Comparison of ENCODE assay signal across 1 cellular context in the genomic region with DNA sequence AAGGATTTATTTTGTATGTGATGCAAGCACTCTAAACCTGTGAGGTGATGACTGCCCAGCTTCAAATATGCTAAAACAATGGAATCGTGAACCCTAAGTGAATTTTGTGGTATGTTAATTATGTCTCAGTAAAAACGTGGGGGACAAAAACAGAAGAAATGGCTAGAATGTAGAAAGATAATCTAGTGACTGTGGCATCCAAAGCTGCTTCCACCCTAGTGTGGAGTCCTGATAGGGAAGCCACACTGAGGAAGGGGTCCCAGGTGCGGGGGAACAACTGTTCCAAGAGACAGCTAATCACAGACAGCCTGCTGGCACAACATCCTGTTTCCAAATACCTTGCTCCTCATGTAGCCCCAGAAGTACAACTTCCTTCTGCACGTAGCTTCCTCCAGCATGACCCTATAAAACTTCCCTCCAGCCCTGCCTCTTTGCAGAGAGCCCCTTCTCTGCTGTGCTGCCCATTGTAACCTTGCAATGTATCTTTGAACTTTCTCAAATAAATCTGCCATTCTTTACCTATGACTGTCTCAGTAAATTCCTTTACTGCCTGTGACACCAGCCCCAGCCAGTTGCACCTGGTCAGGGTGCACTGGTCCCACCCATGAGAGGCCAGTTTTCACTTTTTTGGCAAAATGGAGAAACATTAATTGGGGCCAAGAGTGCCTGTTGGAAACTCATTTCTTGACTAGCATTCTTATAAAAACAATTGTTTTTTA.
TF ChIP-seq lines count a peak whose summit lies in the region.

No MANE protein-coding gene starts in this region.

TF ChIP-seq in K562, 482 proteins besides CTCF, POLR2A, EP300 and RAD21 (continued from another document and continues in another):
- TF ChIP-seq, protein P1, sequence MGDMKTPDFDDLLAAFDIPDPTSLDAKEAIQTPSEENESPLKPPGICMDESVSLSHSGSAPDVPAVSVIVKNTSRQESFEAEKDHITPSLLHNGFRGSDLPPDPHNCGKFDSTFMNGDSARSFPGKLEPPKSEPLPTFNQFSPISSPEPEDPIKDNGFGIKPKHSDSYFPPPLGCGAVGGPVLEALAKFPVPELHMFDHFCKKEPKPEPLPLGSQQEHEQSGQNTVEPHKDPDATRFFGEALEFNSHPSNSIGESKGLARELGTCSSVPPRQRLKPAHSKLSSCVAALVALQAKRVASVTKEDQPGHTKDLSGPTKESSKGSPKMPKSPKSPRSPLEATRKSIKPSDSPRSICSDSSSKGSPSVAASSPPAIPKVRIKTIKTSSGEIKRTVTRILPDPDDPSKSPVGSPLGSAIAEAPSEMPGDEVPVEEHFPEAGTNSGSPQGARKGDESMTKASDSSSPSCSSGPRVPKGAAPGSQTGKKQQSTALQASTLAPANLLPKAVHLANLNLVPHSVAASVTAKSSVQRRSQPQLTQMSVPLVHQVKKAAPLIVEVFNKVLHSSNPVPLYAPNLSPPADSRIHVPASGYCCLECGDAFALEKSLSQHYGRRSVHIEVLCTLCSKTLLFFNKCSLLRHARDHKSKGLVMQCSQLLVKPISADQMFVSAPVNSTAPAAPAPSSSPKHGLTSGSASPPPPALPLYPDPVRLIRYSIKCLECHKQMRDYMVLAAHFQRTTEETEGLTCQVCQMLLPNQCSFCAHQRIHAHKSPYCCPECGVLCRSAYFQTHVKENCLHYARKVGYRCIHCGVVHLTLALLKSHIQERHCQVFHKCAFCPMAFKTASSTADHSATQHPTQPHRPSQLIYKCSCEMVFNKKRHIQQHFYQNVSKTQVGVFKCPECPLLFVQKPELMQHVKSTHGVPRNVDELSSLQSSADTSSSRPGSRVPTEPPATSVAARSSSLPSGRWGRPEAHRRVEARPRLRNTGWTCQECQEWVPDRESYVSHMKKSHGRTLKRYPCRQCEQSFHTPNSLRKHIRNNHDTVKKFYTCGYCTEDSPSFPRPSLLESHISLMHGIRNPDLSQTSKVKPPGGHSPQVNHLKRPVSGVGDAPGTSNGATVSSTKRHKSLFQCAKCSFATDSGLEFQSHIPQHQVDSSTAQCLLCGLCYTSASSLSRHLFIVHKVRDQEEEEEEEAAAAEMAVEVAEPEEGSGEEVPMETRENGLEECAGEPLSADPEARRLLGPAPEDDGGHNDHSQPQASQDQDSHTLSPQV (IDR thresholded peaks at IDR 0.05): no peak
- TF ChIP-seq NFIC (IDR thresholded peaks at IDR 0.05) (peak; percentile 69), DNMT1 (IDR thresholded peaks at IDR 0.05) (no peak), FOXJ3 (CRISPR knock-in tag; IDR thresholded peaks at IDR 0.05) (no peak), NCOA4 (IDR thresholded peaks at IDR 0.05; ENCODE audit: partially characterized antibody) (no peak), ZNF766 (CRISPR knock-in tag; conservative IDR thresholded peaks at IDR 0.05) (no peak), PML (IDR thresholded peaks at IDR 0.05; ENCODE audit: low read length) (peak; percentile 69; the same call in 1 of the 2 replicates), NFRKB (IDR thresholded peaks at IDR 0.05; ENCODE audit: low read depth) (no peak), CBFA2T2 (conservative IDR thresholded peaks at IDR 0.05) (peak; percentile 86), BRF1 (IDR thresholded peaks at IDR 0.05; ENCODE audit: borderline replicate concordance, extremely low read depth, insufficient read length) (no peak), BRD9 (IDR thresholded peaks at IDR 0.05; ENCODE audit: low read depth, partially characterized antibody) (no peak), KLF16 (IDR thresholded peaks at IDR 0.05) (peak; percentile 87), SP2 (IDR thresholded peaks at IDR 0.05; ENCODE audit: extremely low read depth, low read depth, low read length, poor library complexity, severe bottlenecking) (no peak), BDP1 (IDR thresholded peaks at IDR 0.05; ENCODE audit: insufficient read depth, insufficient read length) (no peak), STAT5A (IDR thresholded peaks at IDR 0.05; ENCODE audit: borderline replicate concordance, low read length) (peak; percentile 76), ZNF583 (CRISPR knock-in tag; IDR thresholded peaks at IDR 0.05) (no peak), ASH1L (IDR thresholded peaks at IDR 0.05; ENCODE audit: borderline replicate concordance, low read depth, partially characterized antibody) (no peak), ZNF324 (CRISPR knock-in tag; IDR thresholded peaks at IDR 0.05) (no peak), SRSF7 (optimal IDR thresholded peaks at IDR 0.05; ENCODE audit: low read depth, low read length) (no peak), BRD4 (IDR thresholded peaks at IDR 0.05) (no peak), XRCC5 (IDR thresholded peaks at IDR 0.05; ENCODE audit: low read depth, low read length) (no peak), POLR3G (IDR thresholded peaks at IDR 0.05; ENCODE audit: extremely low read depth, insufficient read length, insufficient replicate concordance) (no peak), SMARCE1 (IDR thresholded peaks at IDR 0.05) (peak; percentile 62), CBFA2T3 (IDR thresholded peaks at IDR 0.05) (peak; percentile 92), DMBX1 (CRISPR knock-in tag; IDR thresholded peaks at IDR 0.05; ENCODE audit: borderline replicate concordance) (peak; percentile 49; the same call in 1 of the 2 replicates), LEF1 (IDR thresholded peaks at IDR 0.05) (0 out of 2 replicates have a peak, but pooled peaks have one; percentile 42), SPI1 (IDR thresholded peaks at IDR 0.05; ENCODE audit: borderline replicate concordance, low read depth, low read length) (peak; percentile 54; the same call in 1 of the 2 replicates), ZNF140 (CRISPR knock-in tag; IDR thresholded peaks at IDR 0.05) (no peak), ARID1B (IDR thresholded peaks at IDR 0.05) (peak; percentile 86), CBX1 (IDR thresholded peaks at IDR 0.05; ENCODE audit: low read depth) (no peak), TEAD1 (CRISPR knock-in tag; IDR thresholded peaks at IDR 0.05) (peak in 1 of 2 experiments; percentile 64; a peak in 1 of 4 replicates), TAF1 (IDR thresholded peaks at IDR 0.05; ENCODE audit: control insufficient read depth, extremely low read depth, insufficient read depth, low read length, severe bottlenecking) (no peak), HMGN3 (IDR thresholded peaks at IDR 0.05; ENCODE audit: borderline replicate concordance, extremely low read depth, insufficient read length, low read depth, low read length) (no peak), RBM22 (IDR thresholded peaks at IDR 0.05; ENCODE audit: low read depth, low read length, poor library complexity, severe bottlenecking) (no peak), ZNF780A (CRISPR knock-in tag; IDR thresholded peaks at IDR 0.05) (no peak), ZNF436 (CRISPR knock-in tag; IDR thresholded peaks at IDR 0.05) (no peak), MEF2A (IDR thresholded peaks at IDR 0.05; ENCODE audit: control insufficient read depth, low read depth, low read length) (no peak), ZBED1 (IDR thresholded peaks at IDR 0.05) (no peak), PHF21A (IDR thresholded peaks at IDR 0.05; ENCODE audit: borderline replicate concordance, low read depth) (no peak), ZNF717 (CRISPR knock-in tag; IDR thresholded peaks at IDR 0.05) (no peak)
- TF ChIP-seq, protein P2, sequence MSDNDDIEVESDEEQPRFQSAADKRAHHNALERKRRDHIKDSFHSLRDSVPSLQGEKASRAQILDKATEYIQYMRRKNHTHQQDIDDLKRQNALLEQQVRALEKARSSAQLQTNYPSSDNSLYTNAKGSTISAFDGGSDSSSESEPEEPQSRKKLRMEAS (CRISPR knock-in tag; IDR thresholded peaks at IDR 0.05): no peak
- TF ChIP-seq, protein P3, sequence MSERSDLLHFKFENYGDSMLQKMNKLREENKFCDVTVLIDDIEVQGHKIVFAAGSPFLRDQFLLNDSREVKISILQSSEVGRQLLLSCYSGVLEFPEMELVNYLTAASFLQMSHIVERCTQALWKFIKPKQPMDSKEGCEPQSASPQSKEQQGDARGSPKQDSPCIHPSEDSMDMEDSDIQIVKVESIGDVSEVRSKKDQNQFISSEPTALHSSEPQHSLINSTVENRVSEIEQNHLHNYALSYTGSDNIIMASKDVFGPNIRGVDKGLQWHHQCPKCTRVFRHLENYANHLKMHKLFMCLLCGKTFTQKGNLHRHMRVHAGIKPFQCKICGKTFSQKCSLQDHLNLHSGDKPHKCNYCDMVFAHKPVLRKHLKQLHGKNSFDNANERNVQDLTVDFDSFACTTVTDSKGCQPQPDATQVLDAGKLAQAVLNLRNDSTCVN (CRISPR knock-in tag; IDR thresholded peaks at IDR 0.05): no peak
- TF ChIP-seq, protein P4, sequence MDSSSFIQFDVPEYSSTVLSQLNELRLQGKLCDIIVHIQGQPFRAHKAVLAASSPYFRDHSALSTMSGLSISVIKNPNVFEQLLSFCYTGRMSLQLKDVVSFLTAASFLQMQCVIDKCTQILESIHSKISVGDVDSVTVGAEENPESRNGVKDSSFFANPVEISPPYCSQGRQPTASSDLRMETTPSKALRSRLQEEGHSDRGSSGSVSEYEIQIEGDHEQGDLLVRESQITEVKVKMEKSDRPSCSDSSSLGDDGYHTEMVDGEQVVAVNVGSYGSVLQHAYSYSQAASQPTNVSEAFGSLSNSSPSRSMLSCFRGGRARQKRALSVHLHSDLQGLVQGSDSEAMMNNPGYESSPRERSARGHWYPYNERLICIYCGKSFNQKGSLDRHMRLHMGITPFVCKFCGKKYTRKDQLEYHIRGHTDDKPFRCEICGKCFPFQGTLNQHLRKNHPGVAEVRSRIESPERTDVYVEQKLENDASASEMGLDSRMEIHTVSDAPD (CRISPR knock-in tag; IDR thresholded peaks at IDR 0.05): no peak
- TF ChIP-seq, protein P5, sequence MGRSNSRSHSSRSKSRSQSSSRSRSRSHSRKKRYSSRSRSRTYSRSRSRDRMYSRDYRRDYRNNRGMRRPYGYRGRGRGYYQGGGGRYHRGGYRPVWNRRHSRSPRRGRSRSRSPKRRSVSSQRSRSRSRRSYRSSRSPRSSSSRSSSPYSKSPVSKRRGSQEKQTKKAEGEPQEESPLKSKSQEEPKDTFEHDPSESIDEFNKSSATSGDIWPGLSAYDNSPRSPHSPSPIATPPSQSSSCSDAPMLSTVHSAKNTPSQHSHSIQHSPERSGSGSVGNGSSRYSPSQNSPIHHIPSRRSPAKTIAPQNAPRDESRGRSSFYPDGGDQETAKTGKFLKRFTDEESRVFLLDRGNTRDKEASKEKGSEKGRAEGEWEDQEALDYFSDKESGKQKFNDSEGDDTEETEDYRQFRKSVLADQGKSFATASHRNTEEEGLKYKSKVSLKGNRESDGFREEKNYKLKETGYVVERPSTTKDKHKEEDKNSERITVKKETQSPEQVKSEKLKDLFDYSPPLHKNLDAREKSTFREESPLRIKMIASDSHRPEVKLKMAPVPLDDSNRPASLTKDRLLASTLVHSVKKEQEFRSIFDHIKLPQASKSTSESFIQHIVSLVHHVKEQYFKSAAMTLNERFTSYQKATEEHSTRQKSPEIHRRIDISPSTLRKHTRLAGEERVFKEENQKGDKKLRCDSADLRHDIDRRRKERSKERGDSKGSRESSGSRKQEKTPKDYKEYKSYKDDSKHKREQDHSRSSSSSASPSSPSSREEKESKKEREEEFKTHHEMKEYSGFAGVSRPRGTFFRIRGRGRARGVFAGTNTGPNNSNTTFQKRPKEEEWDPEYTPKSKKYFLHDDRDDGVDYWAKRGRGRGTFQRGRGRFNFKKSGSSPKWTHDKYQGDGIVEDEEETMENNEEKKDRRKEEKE (IDR thresholded peaks at IDR 0.05; ENCODE audit: borderline replicate concordance in 1 of 2, control insufficient read depth in 1 of 2, low read depth in 2 of 2, low read length in 1 of 2): no peak
- TF ChIP-seq, protein P6, sequence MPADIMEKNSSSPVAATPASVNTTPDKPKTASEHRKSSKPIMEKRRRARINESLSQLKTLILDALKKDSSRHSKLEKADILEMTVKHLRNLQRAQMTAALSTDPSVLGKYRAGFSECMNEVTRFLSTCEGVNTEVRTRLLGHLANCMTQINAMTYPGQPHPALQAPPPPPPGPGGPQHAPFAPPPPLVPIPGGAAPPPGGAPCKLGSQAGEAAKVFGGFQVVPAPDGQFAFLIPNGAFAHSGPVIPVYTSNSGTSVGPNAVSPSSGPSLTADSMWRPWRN (IDR thresholded peaks at IDR 0.05; ENCODE audit: low read depth): no peak
- TF ChIP-seq, protein P7, sequence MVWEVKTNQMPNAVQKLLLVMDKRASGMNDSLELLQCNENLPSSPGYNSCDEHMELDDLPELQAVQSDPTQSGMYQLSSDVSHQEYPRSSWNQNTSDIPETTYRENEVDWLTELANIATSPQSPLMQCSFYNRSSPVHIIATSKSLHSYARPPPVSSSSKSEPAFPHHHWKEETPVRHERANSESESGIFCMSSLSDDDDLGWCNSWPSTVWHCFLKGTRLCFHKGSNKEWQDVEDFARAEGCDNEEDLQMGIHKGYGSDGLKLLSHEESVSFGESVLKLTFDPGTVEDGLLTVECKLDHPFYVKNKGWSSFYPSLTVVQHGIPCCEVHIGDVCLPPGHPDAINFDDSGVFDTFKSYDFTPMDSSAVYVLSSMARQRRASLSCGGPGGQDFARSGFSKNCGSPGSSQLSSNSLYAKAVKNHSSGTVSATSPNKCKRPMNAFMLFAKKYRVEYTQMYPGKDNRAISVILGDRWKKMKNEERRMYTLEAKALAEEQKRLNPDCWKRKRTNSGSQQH (CRISPR knock-in tag; IDR thresholded peaks at IDR 0.05): no peak
- TF ChIP-seq, protein P8, sequence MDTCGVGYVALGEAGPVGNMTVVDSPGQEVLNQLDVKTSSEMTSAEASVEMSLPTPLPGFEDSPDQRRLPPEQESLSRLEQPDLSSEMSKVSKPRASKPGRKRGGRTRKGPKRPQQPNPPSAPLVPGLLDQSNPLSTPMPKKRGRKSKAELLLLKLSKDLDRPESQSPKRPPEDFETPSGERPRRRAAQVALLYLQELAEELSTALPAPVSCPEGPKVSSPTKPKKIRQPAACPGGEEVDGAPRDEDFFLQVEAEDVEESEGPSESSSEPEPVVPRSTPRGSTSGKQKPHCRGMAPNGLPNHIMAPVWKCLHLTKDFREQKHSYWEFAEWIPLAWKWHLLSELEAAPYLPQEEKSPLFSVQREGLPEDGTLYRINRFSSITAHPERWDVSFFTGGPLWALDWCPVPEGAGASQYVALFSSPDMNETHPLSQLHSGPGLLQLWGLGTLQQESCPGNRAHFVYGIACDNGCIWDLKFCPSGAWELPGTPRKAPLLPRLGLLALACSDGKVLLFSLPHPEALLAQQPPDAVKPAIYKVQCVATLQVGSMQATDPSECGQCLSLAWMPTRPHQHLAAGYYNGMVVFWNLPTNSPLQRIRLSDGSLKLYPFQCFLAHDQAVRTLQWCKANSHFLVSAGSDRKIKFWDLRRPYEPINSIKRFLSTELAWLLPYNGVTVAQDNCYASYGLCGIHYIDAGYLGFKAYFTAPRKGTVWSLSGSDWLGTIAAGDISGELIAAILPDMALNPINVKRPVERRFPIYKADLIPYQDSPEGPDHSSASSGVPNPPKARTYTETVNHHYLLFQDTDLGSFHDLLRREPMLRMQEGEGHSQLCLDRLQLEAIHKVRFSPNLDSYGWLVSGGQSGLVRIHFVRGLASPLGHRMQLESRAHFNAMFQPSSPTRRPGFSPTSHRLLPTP (IDR thresholded peaks at IDR 0.05; ENCODE audit: borderline replicate concordance, extremely low read depth, insufficient read length): no peak
- TF ChIP-seq, protein P9, sequence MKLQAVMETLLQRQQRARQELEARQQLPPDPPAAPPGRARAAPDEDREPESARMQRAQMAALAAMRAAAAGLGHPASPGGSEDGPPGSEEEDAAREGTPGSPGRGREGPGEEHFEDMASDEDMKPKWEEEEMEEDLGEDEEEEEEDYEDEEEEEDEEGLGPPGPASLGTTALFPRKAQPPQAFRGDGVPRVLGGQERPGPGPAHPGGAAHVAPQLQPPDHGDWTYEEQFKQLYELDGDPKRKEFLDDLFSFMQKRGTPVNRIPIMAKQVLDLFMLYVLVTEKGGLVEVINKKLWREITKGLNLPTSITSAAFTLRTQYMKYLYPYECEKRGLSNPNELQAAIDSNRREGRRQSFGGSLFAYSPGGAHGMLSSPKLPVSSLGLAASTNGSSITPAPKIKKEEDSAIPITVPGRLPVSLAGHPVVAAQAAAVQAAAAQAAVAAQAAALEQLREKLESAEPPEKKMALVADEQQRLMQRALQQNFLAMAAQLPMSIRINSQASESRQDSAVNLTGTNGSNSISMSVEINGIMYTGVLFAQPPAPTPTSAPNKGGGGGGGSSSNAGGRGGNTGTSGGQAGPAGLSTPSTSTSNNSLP (IDR thresholded peaks at IDR 0.05; ENCODE audit: borderline replicate concordance, low read depth, low read length): no peak
